1 cellular context compared by ENCODE assay signal in genomic region chr2:30232027-30232800, GRCh38.
TF ChIP-seq lines count a peak whose summit lies in the region.

No MANE protein-coding gene starts in this region.

TF ChIP-seq in HEK293, 187 proteins besides CTCF, POLR2A, EP300 and RAD21 (continued from another document):
- TF ChIP-seq ZBTB10 (tag by site-specific recombination; IDR thresholded peaks at IDR 0.05) (peak; percentile 64; the same call in 1 of the 2 replicates), ZNF2 (tag by site-specific recombination; IDR thresholded peaks at IDR 0.05) (no peak), ZNF266 (tag by site-specific recombination; IDR thresholded peaks at IDR 0.05; ENCODE audit: low read depth) (no peak), ZSCAN16 (tag by site-specific recombination; IDR thresholded peaks at IDR 0.05) (peak; percentile 64; the same call in 1 of the 2 replicates), ZNF24 (tag by site-specific recombination; IDR thresholded peaks at IDR 0.05) (no peak), GLIS2 (tag by site-specific recombination; IDR thresholded peaks at IDR 0.05) (peak; percentile 88), ZNF529 (tag by site-specific recombination; IDR thresholded peaks at IDR 0.05; ENCODE audit: insufficient replicate concordance) (peak; percentile 19), ZBTB17 (tag by site-specific recombination; IDR thresholded peaks at IDR 0.05) (peak; percentile 31; the same call in 1 of the 2 replicates), ZNF335 (tag by site-specific recombination; conservative IDR thresholded peaks at IDR 0.05) (peak; percentile 46; the same call in 1 of the 2 replicates)
